Comparison of ENCODE assay signal across 27 cellular contexts in the genomic region with DNA sequence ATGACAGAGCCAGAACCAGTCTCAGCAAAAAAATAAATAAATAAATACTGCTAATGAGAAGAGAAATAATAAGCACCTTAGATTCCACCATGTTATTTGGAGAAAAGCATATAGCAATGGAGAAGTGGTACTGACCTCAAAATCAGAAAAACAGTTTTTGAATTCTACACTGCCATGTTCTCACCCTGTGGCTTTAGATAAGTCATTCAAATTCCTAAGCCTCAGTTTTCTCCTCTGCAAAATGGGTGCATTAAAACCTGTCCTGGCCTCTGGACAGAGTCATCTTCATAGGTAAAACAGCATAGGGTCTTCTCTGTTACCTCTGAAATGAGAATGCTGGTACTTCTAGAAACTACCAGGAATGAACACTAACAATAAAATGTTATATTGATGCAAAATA.
"Had no signal": no experiment of that assay in that cellular context is flagged by ENCODE, and none has a peak within 500 bp of the region (broad histone marks: within the 10 kb centered on the region; RNA-seq: fewer than 3 reads in every experiment).

No MANE protein-coding gene starts in this region.

- H3K4me3 ChIP-seq: stomach, suprapubic skin, testis, thoracic aorta, thyroid gland, tibial artery, tibial nerve, transverse colon, upper lobe of left lung, upper lobe of right lung, uterus, vagina had no signal

- H3K36me3 ChIP-seq: stomach, suprapubic skin, thoracic aorta, thyroid gland, tibial artery, tibial nerve, transverse colon, upper lobe of left lung, upper lobe of right lung, uterus, vagina had no signal

- ATAC-seq: stimulated activated effector memory CD8-positive, alpha-beta T cell treated with anti-CD3 and anti-CD28 coated beads, Interleukin-12 subunit alpha, Interleukin-12 subunit beta, amount 100 ng/mL, for 72 hours; stimulated activated memory B cell treated with anti-CD40 and anti-IgM and Interleukin-4, amounts not matched to agents 10 μg/mL and 1 μg/mL and 100 μg/mL, for 72 hours; stimulated activated naive B cell treated with anti-CD40 and anti-IgM and Interleukin-4, amounts not matched to agents 10 μg/mL and 1 μg/mL and 100 μg/mL, for 72 hours; stimulated activated naive CD8-positive, alpha-beta T cell treated with anti-CD3 and anti-CD28 coated beads, Interleukin-15, amount 100 ng/mL, for 72 hours; stimulated activated naive CD8-positive, alpha-beta T cell treated with anti-CD3 and anti-CD28 coated beads, Interleukin-15, Interleukin-2, amounts not matched to agents 100 U/mL and 50 U/mL, for 24 hours; upper lobe of right lung had no signal

- H3K27ac ChIP-seq: stomach, suprapubic skin, testis, thoracic aorta, thyroid gland, tibial artery, tibial nerve, transverse colon, upper lobe of left lung, upper lobe of right lung, uterus, vagina had no signal

- DNase-seq: stimulated activated CD4-positive, alpha-beta T cell treated with anti-CD3 and anti-CD28 coated beads, Interleukin-2, amount 100 ng/mL, for 48 hours; stimulated activated CD4-positive, alpha-beta T cell treated with anti-CD3 and anti-CD28 coated beads, Interleukin-4, amount 100 ng/mL, for 1 hour; stimulated activated CD4-positive, alpha-beta T cell treated with anti-CD3 and anti-CD28 coated beads, Interleukin-4, amount 100 ng/mL, for 24 hours; stimulated activated CD4-positive, alpha-beta T cell treated with anti-CD3 and anti-CD28 coated beads, Interleukin-4, amount 100 ng/mL, for 4 hours; stimulated activated CD8-positive, alpha-beta memory T cell treated with anti-CD3 and anti-CD28 coated beads, Interleukin-4, amount 100 ng/mL, for 48 hours; stimulated activated naive B cell treated with anti-CD40 and anti-IgM and Interleukin-4, amounts not matched to agents 10 μg/mL and 1 μg/mL and 100 μg/mL, for 72 hours; stimulated activated naive CD4-positive, alpha-beta T cell; stimulated activated naive CD4-positive, alpha-beta T cell treated with Interleukin-2 at 50 U/mL for 16 hours; stimulated activated naive CD8-positive, alpha-beta T cell treated with anti-CD3 and anti-CD28 coated beads, Interleukin-15, amount 100 ng/mL, for 72 hours; stimulated activated naive CD8-positive, alpha-beta T cell treated with anti-CD3 and anti-CD28 coated beads, Interleukin-15, Interleukin-2, amounts not matched to agents 100 U/mL and 50 U/mL, for 24 hours; stomach; substantia nigra; testis; thyroid gland; tibial artery; transverse colon; trophoblast cell; upper lobe of left lung; upper lobe of right lung; uterus had no signal

- H3K27me3 ChIP-seq: stomach, suprapubic skin, testis, thyroid gland, tibial artery, tibial nerve, upper lobe of left lung, upper lobe of right lung, uterus, vagina had no signal

- H3K9me3 ChIP-seq: stomach, suprapubic skin, testis, thoracic aorta, thyroid gland, tibial artery, tibial nerve, transverse colon, upper lobe of left lung, upper lobe of right lung, uterus, vagina had no signal

- FAIRE-seq: urothelium cell line had no signal

- H3K4me1 ChIP-seq: stomach, suprapubic skin, testis, thyroid gland, tibial artery, tibial nerve, transverse colon, upper lobe of left lung, upper lobe of right lung, uterus, vagina had no signal
